ENCODE assay signal across 12 cellular contexts in genomic region chr1:82485591-82486369, GRCh38.
DNase-seq lines count a peak whose midpoint lies in the region; ATAC-seq and TF ChIP-seq lines count a peak whose summit lies in the region.
"Had no signal": no experiment of that assay in that cellular context is flagged by ENCODE, and none has a peak within 500 bp of the region (broad histone marks: within the 10 kb centered on the region; RNA-seq: fewer than 3 reads in every experiment).

No MANE protein-coding gene starts in this region.

- peaks cover 24% of the 10 kb centered on the region for H3K4me1 Mint-ChIP-seq in brain
- H3K4me1 Mint-ChIP-seq: activated T-helper 17 cell treated with anti-CD3 and anti-CD28 coated beads, Interleukin-2, amount 50 U/mL, for 72 hours had no signal

- no peak for TF ChIP-seq CTCF in brain (conservative IDR thresholded peaks at IDR 0.05)

- no peaks in the 10 kb centered on the region for H3K36me3 ChIP-seq in iPS-20b (ENCODE audit: insufficient read depth, low read depth, low read length)
- H3K36me3 ChIP-seq: spleen, tibial artery had no signal

- H3K27me3 Mint-ChIP-seq in brain: peaks cover 2% of the 10 kb centered on the region
- H3K27me3 Mint-ChIP-seq: activated T-helper 17 cell treated with anti-CD3 and anti-CD28 coated beads, Interleukin-2, amount 50 U/mL, for 72 hours had no signal

- peaks cover 23% of the 10 kb centered on the region for H3K4me1 ChIP-seq in iPS-20b (ENCODE audit: insufficient read depth, low read length)
- H3K4me1 ChIP-seq: spleen had no signal

- H3K36me3 Mint-ChIP-seq in brain: no peaks in the 10 kb centered on the region

- no peaks in the 10 kb centered on the region for H3K9me3 ChIP-seq in iPS-20b (ENCODE audit: insufficient read depth, low read depth, low read length)
- H3K9me3 ChIP-seq: spleen, tibial artery had no signal

- H3K4me3 Mint-ChIP-seq in brain: peak overlapping the region in 1 of 5 experiments; percentile 1
- H3K4me3 Mint-ChIP-seq: activated T-helper 17 cell treated with anti-CD3 and anti-CD28 coated beads, Interleukin-2, amount 50 U/mL, for 72 hours had no signal

- no peaks in the 10 kb centered on the region for H3K27me3 ChIP-seq in iPS-20b (ENCODE audit: insufficient read depth, low read length)
- H3K27me3 ChIP-seq: spleen, tibial artery had no signal

- H3K9ac ChIP-seq in iPS-20b (ENCODE audit: low read depth, low read length): peak overlapping the region; percentile 25; the same call in 1 of the 2 replicates

- no peaks in the 10 kb centered on the region for H3K9me3 Mint-ChIP-seq in brain
- H3K9me3 Mint-ChIP-seq: activated T-helper 17 cell treated with anti-CD3 and anti-CD28 coated beads, Interleukin-2, amount 50 U/mL, for 72 hours had no signal

- no peak for ATAC-seq in HG02588 (IDR thresholded peaks at IDR 0.05; ENCODE audit: unreplicated experiment)
- ATAC-seq in GM21528 (IDR thresholded peaks at IDR 0.05; ENCODE audit: low FRiP score, unreplicated experiment): no peak
- ATAC-seq: activated T-helper 17 cell treated with anti-CD3 and anti-CD28 coated beads, Interleukin-2, amount 50 U/mL, for 72 hours had no signal

- H3K27ac ChIP-seq in iPS-20b (ENCODE audit: low read length): peak overlapping the region; percentile 61
- H3K27ac ChIP-seq: 22Rv1, spleen, tibial artery had no signal

- peak overlapping the region in 4 of 5 experiments; percentile 0 to 15 (median 2) for H3K27ac Mint-ChIP-seq in brain
- H3K27ac Mint-ChIP-seq: activated T-helper 17 cell treated with anti-CD3 and anti-CD28 coated beads, Interleukin-2, amount 50 U/mL, for 72 hours had no signal

- peak overlapping the region; percentile 18; the same call in 1 of the 2 replicates for H3K4me3 ChIP-seq in iPS-20b (ENCODE audit: low read length)
- H3K4me3 ChIP-seq: spleen, tibial artery had no signal

- DNase-seq in DMS79 treated with DMSO at 0.1 percent for 48 hours (lab: John Stamatoyannopoulos, UW) (peak; percentile 36), DMS79 (lab: John Stamatoyannopoulos, UW) (no peak), superior temporal gyrus (ENCODE audit: extremely low spot score) (peak; percentile 34), RKO (ENCODE audit: low spot score) (no peak)
- DNase-seq: spleen had no signal

Comparison
In these comparisons a context has a peak if more than half of its experiments do, and no peak if none do; other contexts are left out.
1. DNase-seq: peak in DMS79 treated with DMSO at 0.1 percent for 48 hours (single experiment) and superior temporal gyrus (single experiment); none in DMS79 (single experiment) and RKO (single experiment).